Comparison of ENCODE assay signal across 2 cellular contexts in genomic region chr7:30281263-30281662, GRCh38.
TF ChIP-seq lines count a peak whose summit lies in the region.

No MANE protein-coding gene starts in this region.

TF ChIP-seq in GM23338, 12 proteins besides CTCF, POLR2A, EP300 and RAD21:
- TF ChIP-seq ZNF462 (CRISPR knock-in tag; IDR thresholded peaks at IDR 0.05) (no peak), JUNB (IDR thresholded peaks at IDR 0.05; ENCODE audit: unreplicated experiment) (no peak), NANOG (IDR thresholded peaks at IDR 0.05; ENCODE audit: borderline replicate concordance) (no peak), ZNF114 (CRISPR knock-in tag; IDR thresholded peaks at IDR 0.05) (no peak), CREB1 (CRISPR knock-in tag; IDR thresholded peaks at IDR 0.05; ENCODE audit: low read depth) (no peak)
TF ChIP-seq in GM23338: peak in this region for 0.

TF ChIP-seq in GM12878, 131 proteins besides CTCF, POLR2A, EP300 and RAD21:
- no peak for TF ChIP-seq PML (IDR thresholded peaks at IDR 0.05; ENCODE audit: low read length)
- 0 out of 3 replicates have a peak, but pooled peaks have one; percentile 39 for TF ChIP-seq POU2F2 (IDR thresholded peaks at IDR 0.05; ENCODE audit: borderline replicate concordance, low read depth, low read length)
- no peak for TF ChIP-seq SKIL (IDR thresholded peaks at IDR 0.05; ENCODE audit: low read depth, poor library complexity, severe bottlenecking)
- 0 out of 2 replicates have a peak, but pooled peaks have one; percentile 8 for TF ChIP-seq RUNX3 (IDR thresholded peaks at IDR 0.05; ENCODE audit: low read length)
